15 cellular contexts compared by ENCODE assay signal in the genomic region with DNA sequence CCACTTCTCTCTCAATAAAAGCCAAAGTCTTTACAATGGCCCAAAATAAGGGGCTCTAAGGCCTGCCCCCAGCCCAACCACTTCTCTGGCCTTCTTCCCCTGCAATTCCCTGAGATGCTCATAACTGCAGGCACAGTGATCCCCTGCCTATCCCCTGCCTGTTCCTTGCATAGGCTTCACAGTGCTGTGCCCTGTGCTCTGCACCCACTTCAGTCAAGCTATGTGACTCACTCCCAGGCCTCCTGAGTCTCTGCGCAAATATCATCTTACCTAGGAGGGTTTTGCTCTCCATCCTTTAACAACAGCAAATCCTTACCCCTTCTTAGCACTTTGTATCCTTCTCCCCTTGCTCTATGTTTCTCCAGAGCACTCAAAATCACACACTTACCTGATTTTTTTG.
A peak's percentile ranks its signal among the peaks of the same experiment; 100 is the strongest.
DNase-seq lines count a peak whose midpoint lies in the region; ATAC-seq, FAIRE-seq and TF ChIP-seq lines count a peak whose summit lies in the region.
"Had no signal": no experiment of that assay in that cellular context is flagged by ENCODE, and none has a peak within 500 bp of the region (broad histone marks: within the 10 kb centered on the region; RNA-seq: fewer than 3 reads in every experiment).

No MANE protein-coding gene starts in this region.

- no peak overlapping the region for H4K12ac ChIP-seq in trophoblast cell (ENCODE audit: low read depth, low read length)

- no peaks in the 10 kb centered on the region for H3K9me1 ChIP-seq in keratinocyte (ENCODE audit: control insufficient read depth, extremely low read depth, insufficient read depth, low read length)

- peak overlapping the region; percentile 78 for H2BK120ac ChIP-seq in trophoblast cell (ENCODE audit: insufficient read depth, low read length, poor library complexity)

- H3K27ac Mint-ChIP-seq in stimulated activated naive CD8-positive, alpha-beta T cell treated with anti-CD3 and anti-CD28 coated beads, Interleukin-15, amount 100 ng/mL, for 72 hours, result no peak overlapping the region
- H3K27ac Mint-ChIP-seq: CD8-positive, alpha-beta memory T cell had no signal

- H3K4me1 ChIP-seq in keratinocyte (ENCODE audit: control insufficient read depth, extremely low read depth, insufficient read depth, low read length) (peaks cover 31% of the 10 kb centered on the region), trophoblast cell (ENCODE audit: control insufficient read depth in 1 of 2, insufficient read depth in 2 of 2, low read length in 2 of 2) (peaks cover 16 to 23% of the 10 kb centered on the region in 2 experiments)
- H3K4me1 ChIP-seq: BLaER1, Caco-2 had no signal

- no peak overlapping the region for H3K23ac ChIP-seq in trophoblast cell (ENCODE audit: low read length)

- peak overlapping the region; percentile 3 for H2BK5ac ChIP-seq in trophoblast cell (ENCODE audit: low read depth, low read length, poor library complexity)

- no peak overlapping the region for H3K9ac ChIP-seq in keratinocyte (ENCODE audit: control insufficient read depth, extremely low read depth, insufficient read depth, low read length)
- no peak overlapping the region for H3K9ac ChIP-seq in trophoblast cell (ENCODE audit: low read length)
- H3K9ac ChIP-seq: BLaER1 had no signal

- no peak for FAIRE-seq in keratinocyte (lab: Jason Lieb, UNC)
- FAIRE-seq: H54, HepG2, HTR-8/SVneo had no signal

- H3K4ac ChIP-seq in trophoblast cell (ENCODE audit: low read depth, low read length), result no peak overlapping the region

- H4K8ac ChIP-seq in trophoblast cell (ENCODE audit: low read depth, low read length), result peak overlapping the region; percentile 11

- H3K18ac ChIP-seq in trophoblast cell (ENCODE audit: low read length), result peak overlapping the region; percentile 31

- no peak overlapping the region for H3K4me3 Mint-ChIP-seq in stimulated activated naive CD8-positive, alpha-beta T cell treated with anti-CD3 and anti-CD28 coated beads, Interleukin-15, amount 100 ng/mL, for 72 hours
- H3K4me3 Mint-ChIP-seq: CD8-positive, alpha-beta memory T cell had no signal

- H3K27ac ChIP-seq in keratinocyte (ENCODE audit: control insufficient read depth, insufficient read depth, low read length) (no peak overlapping the region), trophoblast cell (ENCODE audit: low read depth, low read length) (no peak overlapping the region)
- H3K27ac ChIP-seq: 22Rv1, BLaER1 had no signal

- H3K79me2 ChIP-seq in keratinocyte (ENCODE audit: control insufficient read depth, insufficient read depth, low read length), result no peaks in the 10 kb centered on the region
- H3K79me2 ChIP-seq in trophoblast cell (ENCODE audit: control insufficient read depth, insufficient read depth, low read length, poor library complexity), result peaks cover 7% of the 10 kb centered on the region

- H2AK5ac ChIP-seq in trophoblast cell (ENCODE audit: low read length), result peak overlapping the region; percentile 14

- no peak for DNase-seq in stimulated activated naive CD8-positive, alpha-beta T cell treated with anti-CD3 and anti-CD28 coated beads, Interleukin-15, amount 100 ng/mL, for 72 hours
- DNase-seq in stimulated activated naive CD8-positive, alpha-beta T cell treated with anti-CD3 and anti-CD28 coated beads, Interleukin-15, Interleukin-2, amounts not matched to agents 100 U/mL and 50 U/mL, for 24 hours, result no peak
- DNase-seq in keratinocyte (ENCODE audit: low read depth, low spot score), result no peak
- no peak for DNase-seq in trophoblast cell
- no peak for DNase-seq in NCI-H2029 (lab: John Stamatoyannopoulos, UW)
- DNase-seq in hippocampal formation (lab: John Stamatoyannopoulos, UW), result no peak
- DNase-seq: AML-193; Caco-2; CD8-positive, alpha-beta memory T cell had no signal

- WGBS in trophoblast cell (ENCODE audit: extremely low coverage, insufficient coverage, insufficient read length), result no CpG with 5 or more reads among the region's 1 CpG

- H2AFZ ChIP-seq in keratinocyte (ENCODE audit: control insufficient read depth, low read length) (peak overlapping the region; percentile 13), trophoblast cell (ENCODE audit: insufficient read depth, low read length, poor library complexity) (no peak overlapping the region)

- no peaks in the 10 kb centered on the region for H3K9me3 Mint-ChIP-seq in stimulated activated naive CD8-positive, alpha-beta T cell treated with anti-CD3 and anti-CD28 coated beads, Interleukin-15, amount 100 ng/mL, for 72 hours

- H3K79me1 ChIP-seq in trophoblast cell (ENCODE audit: low read length), result peaks cover 60% of the 10 kb centered on the region

- peak overlapping the region; percentile 47 for H4K91ac ChIP-seq in trophoblast cell (ENCODE audit: low read depth, low read length)

- TF ChIP-seq CTCF in keratinocyte (optimal IDR thresholded peaks at IDR 0.05 in 1 of 3, IDR thresholded peaks at IDR 0.05 in 1 of 3, conservative IDR thresholded peaks at IDR 0.05 in 1 of 3; ENCODE audit: extremely low read depth in 1 of 3, insufficient read depth in 2 of 3, low read length in 3 of 3), result no peak

- H3K27me3 ChIP-seq in keratinocyte (ENCODE audit: control insufficient read depth, extremely low read depth, insufficient read depth, low read length) (no peaks in the 10 kb centered on the region), trophoblast cell (ENCODE audit: insufficient read depth, low read length) (no peaks in the 10 kb centered on the region)
- H3K27me3 ChIP-seq: BLaER1 had no signal

- H3K9me3 ChIP-seq in keratinocyte (ENCODE audit: control insufficient read depth, low read depth, low read length), result no peaks in the 10 kb centered on the region
- no peaks in the 10 kb centered on the region for H3K9me3 ChIP-seq in trophoblast cell (ENCODE audit: insufficient read depth, low read depth, low read length)
- H3K9me3 ChIP-seq: Caco-2 had no signal

- no peaks in the 10 kb centered on the region for H4K20me1 ChIP-seq in keratinocyte (ENCODE audit: control insufficient read depth, extremely low read depth, insufficient read depth, low read length)
- H4K20me1 ChIP-seq: BLaER1 had no signal

- dilution Hi-C loops in keratinocyte (cut with MboI; ENCODE audit: extremely low pct_ligation_motif_present, low sequenced_read_pairs), result no loop called here

- peak overlapping the region; percentile 39 for H2BK12ac ChIP-seq in trophoblast cell (ENCODE audit: low read length)

- peak; percentile 26 for ATAC-seq in stimulated activated naive CD8-positive, alpha-beta T cell treated with anti-CD3 and anti-CD28 coated beads, Interleukin-15, amount 100 ng/mL, for 72 hours
- ATAC-seq in stimulated activated naive CD8-positive, alpha-beta T cell treated with anti-CD3 and anti-CD28 coated beads, Interleukin-15, Interleukin-2, amounts not matched to agents 100 U/mL and 50 U/mL, for 24 hours, result no peak
- no peak for ATAC-seq in HG03139 (IDR thresholded peaks at IDR 0.05; ENCODE audit: unreplicated experiment)
- ATAC-seq: HepG2 had no signal

- no peaks in the 10 kb centered on the region for H3K27me3 Mint-ChIP-seq in stimulated activated naive CD8-positive, alpha-beta T cell treated with anti-CD3 and anti-CD28 coated beads, Interleukin-15, amount 100 ng/mL, for 72 hours

- no peaks in the 10 kb centered on the region for H3K4me1 Mint-ChIP-seq in stimulated activated naive CD8-positive, alpha-beta T cell treated with anti-CD3 and anti-CD28 coated beads, Interleukin-15, amount 100 ng/mL, for 72 hours
- H3K4me1 Mint-ChIP-seq: CD8-positive, alpha-beta memory T cell had no signal

- H3K36me3 ChIP-seq in keratinocyte (ENCODE audit: control insufficient read depth in 2 of 2, extremely low read depth in 1 of 2, insufficient read depth in 2 of 2, low read length in 2 of 2), result no peaks in the 10 kb centered on the region
- no peaks in the 10 kb centered on the region for H3K36me3 ChIP-seq in trophoblast cell (ENCODE audit: control insufficient read depth in 1 of 2, insufficient read depth in 2 of 2, low read length in 2 of 2)
- H3K36me3 ChIP-seq: BLaER1 had no signal

- H3K14ac ChIP-seq in trophoblast cell (ENCODE audit: low read length), result peak overlapping the region; percentile 31

- H3K4me2 ChIP-seq in keratinocyte (ENCODE audit: control insufficient read depth, extremely low read depth, insufficient read depth, low read depth, low read length) (no peak overlapping the region), trophoblast cell (ENCODE audit: low read length) (no peak overlapping the region)
- H3K4me2 ChIP-seq: BLaER1 had no signal

- no peak overlapping the region for H3K4me3 ChIP-seq in keratinocyte (ENCODE audit: control insufficient read depth in 2 of 3, extremely low read depth in 1 of 3, insufficient read depth in 2 of 3, low read depth in 1 of 3, low read length in 3 of 3)
- H3K4me3 ChIP-seq in trophoblast cell (ENCODE audit: low read depth, low read length), result no peak overlapping the region
- H3K4me3 ChIP-seq: BLaER1 had no signal
